ENCODE assay signal across 8 cellular contexts in the genomic region with DNA sequence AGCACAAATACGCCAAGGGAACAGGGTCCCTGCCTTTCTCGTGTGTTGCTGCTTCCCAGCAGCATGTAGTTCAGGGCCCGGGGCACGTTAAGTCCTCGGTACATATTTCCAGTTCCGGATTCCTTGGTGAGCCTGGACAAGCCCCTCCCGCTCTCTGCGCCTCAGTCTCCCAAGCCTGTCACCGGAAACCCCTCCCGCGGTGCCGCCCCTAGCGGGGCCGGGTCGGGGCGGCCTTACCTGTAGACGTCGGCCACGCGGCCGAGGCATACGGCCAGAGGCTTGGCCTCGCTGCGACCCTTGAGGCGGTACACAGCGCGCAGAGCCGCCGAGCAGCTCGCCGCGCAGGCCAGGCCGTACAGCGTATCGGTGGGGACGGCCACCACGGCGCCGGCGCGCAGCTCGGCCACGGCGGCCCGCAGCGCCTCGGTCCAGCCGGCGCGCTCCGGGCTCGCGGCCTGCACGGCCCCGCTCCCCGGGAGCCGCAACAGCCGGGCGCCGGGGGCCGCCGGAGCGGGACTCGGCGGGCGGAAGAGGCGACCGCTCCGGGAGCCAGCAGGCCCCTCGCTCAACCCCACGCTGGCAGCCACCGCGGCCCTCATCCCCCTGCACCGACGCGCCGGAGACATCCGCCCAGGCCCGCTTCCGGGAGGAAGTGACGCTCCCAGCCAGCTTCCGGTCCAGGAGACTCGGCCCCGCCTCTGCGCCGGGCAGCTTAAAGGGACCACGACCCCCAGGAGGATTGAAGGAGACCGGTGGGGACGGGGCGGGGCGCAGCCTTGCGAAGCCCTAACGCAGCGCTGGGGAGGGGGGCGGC. TPM values are rescaled to one million over a fixed set of nuclear protein-coding genes. Genes with fewer than 3 reads are reported as not detected.
DNase-seq lines count a peak whose midpoint lies in the region; ATAC-seq, FAIRE-seq and TF ChIP-seq lines count a peak whose summit lies in the region.

C1orf122 (plus strand) TSS at position 236 of the 814 bp plus-strand sequence. CDS start 615 bp downstream, outside the sequence.
YRDC (minus strand) TSS at position 654 of the 814 bp plus-strand sequence; CDS start at position 626, 28 bp downstream.

- ATAC-seq in GM19035 (IDR thresholded peaks at IDR 0.05; ENCODE audit: unreplicated experiment) (peak; percentile 90), HG03342 (IDR thresholded peaks at IDR 0.05; ENCODE audit: unreplicated experiment) (peak; percentile 86)

- peak within 1 kb of the TSS; percentile 71 to 79 for H3K9ac ChIP-seq in kidney (ENCODE audit: low read length in 2 of 2)

- H3K4me1 ChIP-seq in kidney (ENCODE audit: control insufficient read depth in 1 of 2, insufficient read depth in 1 of 2, low read depth in 1 of 2, low read length in 2 of 2), result peaks cover 15 to 17% of the 10 kb centered on the region in 2 donors

- no peaks in the 10 kb centered on the region for H3K9me3 ChIP-seq in kidney (ENCODE audit: control insufficient read depth in 1 of 2, low read length in 2 of 2)

- FAIRE-seq in kidney (lab: Jason Lieb, UNC), result no peak

- H3K4me3 ChIP-seq in AG09309 (ENCODE audit: control insufficient read depth, low read depth, low read length) (peak within 1 kb of the TSS; percentile 78), kidney (ENCODE audit: low read length in 2 of 2) (peak within 1 kb of the TSS; percentile 88 to 92)

- intact Hi-C loops in kidney (cut with DNase I), result no loop called here

- H3K36me3 ChIP-seq in kidney (ENCODE audit: control insufficient read depth in 1 of 2, insufficient read depth in 2 of 2, low read length in 2 of 2), result peaks cover 24 to 28% of the 10 kb centered on the region in 2 donors

- TF ChIP-seq CTCF in AG09309 (IDR thresholded peaks at IDR 0.05; ENCODE audit: control insufficient read depth, insufficient read depth, low read depth, low read length, missing control alignments) (no peak), kidney (IDR thresholded peaks at IDR 0.05; ENCODE audit: borderline replicate concordance, extremely low read depth, insufficient read depth) (no peak)

- DNase-seq in AG09309 (ENCODE audit: low read depth), result peak; percentile 56
- DNase-seq in NCI-H460 (ENCODE audit: extremely low read depth, low read depth), result peak; percentile 83
- peak; percentile 87 to 90 for DNase-seq in activated CD4-positive, alpha-beta T cell treated with anti-CD3 and anti-CD28 coated beads for 24 hours (ENCODE audit: low read depth in 2 of 2)
- DNase-seq in cerebellum (ENCODE audit: low spot score), result peak; percentile 98
- peak; percentile 98 for DNase-seq in kidney
- DNase-seq in stimulated activated CD4-positive, alpha-beta T cell treated with anti-CD3 and anti-CD28 coated beads, Interleukin-15, amount 100 ng/mL, for 1 hour (ENCODE audit: low read depth in 1 of 2, low spot score in 1 of 2), result peak; percentile 80 to 88

- H3K27ac ChIP-seq in kidney (ENCODE audit: low read depth in 2 of 2, low read length in 2 of 2), result peak within 1 kb of the TSS; percentile 75 to 92

RNA-seq across cellular contexts. Expression of gene C1orf122, which starts in this region (rescaled TPM):
- 18.7 and 19.8 TPM in 2 replicates for total RNA-seq in NCI-H460 (2014; rRNA removed; shearing (Covaris generic))
- 28.6 and 30.0 TPM in 2 replicates for polyA plus RNA-seq in NCI-H460 (2014; cell fraction: nucleus; rRNA removed)
- total RNA-seq in cerebellum, result 8.3 TPM
- total RNA-seq in kidney, result 37.2 TPM
- polyA plus RNA-seq in kidney (ENCODE audit: insufficient read depth, low read depth, low replicate concordance), result 147 TPM

RNA-seq across cellular contexts. Expression of gene YRDC, which starts in this region (rescaled TPM):
- total RNA-seq in NCI-H460 (2014; rRNA removed; shearing (Covaris generic)), result 39.3 and 45.6 TPM in 2 replicates
- 31.2 and 33.0 TPM in 2 replicates for polyA plus RNA-seq in NCI-H460 (2014; cell fraction: nucleus; rRNA removed)
- total RNA-seq in cerebellum (6.4 TPM), kidney (9.0 TPM)
- polyA plus RNA-seq in kidney (ENCODE audit: insufficient read depth, low read depth, low replicate concordance), result 11.0 TPM

Comparison
In these comparisons a context has a peak if more than half of its experiments do, and no peak if none do; other contexts are left out.
1. Peak in every context shown above with its lines: DNase-seq, ATAC-seq, H3K4me3 ChIP-seq and H3K27ac ChIP-seq.